25 cellular contexts compared by ENCODE assay signal in the genomic region with DNA sequence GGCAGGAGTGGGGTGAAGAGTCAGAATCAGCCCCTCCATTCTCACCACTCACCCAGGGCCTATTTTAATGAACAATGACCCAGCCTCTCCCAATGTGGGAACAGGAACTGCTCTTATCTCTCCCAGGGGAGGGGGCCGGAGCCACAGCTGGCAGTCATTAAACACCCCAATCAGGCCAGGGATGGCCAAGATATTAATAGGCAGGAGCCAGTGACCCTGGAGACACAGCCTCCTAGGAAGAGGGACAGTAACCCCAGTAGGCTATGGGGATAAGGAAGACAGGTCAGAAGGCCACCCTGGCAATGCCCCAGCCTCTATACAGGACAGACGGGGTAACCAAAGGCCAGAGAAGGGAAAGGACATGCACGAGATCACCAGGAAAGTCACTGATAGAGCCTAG. TPM values are rescaled to one million over a fixed set of nuclear protein-coding genes. Genes with fewer than 3 reads are reported as not detected.
"Had no signal": no experiment of that assay in that cellular context is flagged by ENCODE, and none has a peak within 500 bp of the region (broad histone marks: within the 10 kb centered on the region; RNA-seq: fewer than 3 reads in every experiment).

No MANE protein-coding gene starts in this region.

- H3K4me1 ChIP-seq: parathyroid adenoma had no signal

- H3K27me3 ChIP-seq: cardiac muscle cell, testis, vagina had no signal

- H3K27ac Mint-ChIP-seq: activated B cell treated with CpG ODN at 0.5 μM for 24 hours; activated CD4-positive, alpha-beta memory T cell treated with anti-CD3 and anti-CD28 coated beads for 36 hours; activated CD4-positive, alpha-beta T cell treated with anti-CD3 and anti-CD28 coated beads for 36 hours; activated CD8-positive, alpha-beta memory T cell treated with anti-CD3 and anti-CD28 coated beads, Interleukin-2, amount 10 ng/mL, durations not matched to agents 7 days and 5 days; activated naive CD8-positive, alpha-beta T cell treated with anti-CD3 and anti-CD28 coated beads, Interleukin-2, amount 50 U/mL, for 24 hours; mesothelial cell of epicardium; nephron; T-cell; T-helper 2 cell treated with Interferon-gamma antibody and Interleukin-4, amounts not matched to agents 5 μg/mL and 100 μg/mL, for 36 hours had no signal

- H3K9me3 ChIP-seq: testis, vagina had no signal

- H3K36me3 Mint-ChIP-seq: activated CD4-positive, alpha-beta memory T cell treated with anti-CD3 and anti-CD28 coated beads for 36 hours; activated CD8-positive, alpha-beta memory T cell treated with anti-CD3 and anti-CD28 coated beads, Interleukin-2, amount 10 ng/mL, durations not matched to agents 7 days and 5 days; mesothelial cell of epicardium; T-cell had no signal

- H3K36me3 ChIP-seq: cardiac muscle cell, vagina had no signal

- H3K79me2 ChIP-seq: parathyroid adenoma had no signal

- H3K4me1 Mint-ChIP-seq: activated B cell treated with CpG ODN at 0.5 μM for 24 hours; activated CD8-positive, alpha-beta memory T cell treated with anti-CD3 and anti-CD28 coated beads, Interleukin-2, amount 10 ng/mL, durations not matched to agents 7 days and 5 days; activated naive CD8-positive, alpha-beta T cell treated with anti-CD3 and anti-CD28 coated beads, Interleukin-2, amount 50 U/mL, for 24 hours; mesothelial cell of epicardium; nephron had no signal

- H3K4me3 ChIP-seq: cardiac muscle cell, testis, vagina had no signal

- H3K9me3 Mint-ChIP-seq: activated B cell treated with CpG ODN at 0.5 μM for 24 hours; activated CD4-positive, alpha-beta memory T cell treated with anti-CD3 and anti-CD28 coated beads for 36 hours; activated naive CD8-positive, alpha-beta T cell treated with anti-CD3 and anti-CD28 coated beads, Interleukin-2, amount 50 U/mL, for 24 hours; mesothelial cell of epicardium; nephron; T-cell; T-helper 2 cell treated with Interferon-gamma antibody and Interleukin-4, amounts not matched to agents 5 μg/mL and 100 μg/mL, for 36 hours had no signal

- H3K9ac ChIP-seq: parathyroid adenoma had no signal

- ATAC-seq: activated CD4-positive, alpha-beta T cell treated with anti-CD3 and anti-CD28 coated beads for 36 hours; activated CD8-positive, alpha-beta memory T cell treated with anti-CD3 and anti-CD28 coated beads, Interleukin-2, amount 10 ng/mL, durations not matched to agents 7 days and 5 days; activated naive CD8-positive, alpha-beta T cell treated with anti-CD3 and anti-CD28 coated beads, Interleukin-2, amount 50 U/mL, for 24 hours; left colon; sciatic nerve; T-cell had no signal

- H3K27ac ChIP-seq: cardiac muscle cell, parathyroid adenoma, testis, vagina had no signal

- H3K4me3 Mint-ChIP-seq: activated B cell treated with CpG ODN at 0.5 μM for 24 hours; activated CD4-positive, alpha-beta memory T cell treated with anti-CD3 and anti-CD28 coated beads for 36 hours; activated CD4-positive, alpha-beta T cell treated with anti-CD3 and anti-CD28 coated beads for 36 hours; activated CD8-positive, alpha-beta memory T cell treated with anti-CD3 and anti-CD28 coated beads, Interleukin-2, amount 10 ng/mL, durations not matched to agents 7 days and 5 days; activated naive CD8-positive, alpha-beta T cell treated with anti-CD3 and anti-CD28 coated beads, Interleukin-2, amount 50 U/mL, for 24 hours; mesothelial cell of epicardium; nephron; T-cell; T-helper 2 cell treated with Interferon-gamma antibody and Interleukin-4, amounts not matched to agents 5 μg/mL and 100 μg/mL, for 36 hours had no signal

- DNase-seq: activated B cell treated with CpG ODN at 0.5 μM for 24 hours; activated CD4-positive, alpha-beta memory T cell treated with anti-CD3 and anti-CD28 coated beads for 36 hours; activated CD4-positive, alpha-beta T cell treated with anti-CD3 and anti-CD28 coated beads for 36 hours; activated CD8-positive, alpha-beta memory T cell treated with anti-CD3 and anti-CD28 coated beads, Interleukin-2, amount 10 ng/mL, durations not matched to agents 7 days and 5 days; activated gamma-delta T cell; activated naive CD4-positive, alpha-beta T cell treated with anti-CD3 and anti-CD28 coated beads, Interleukin-2, amount 50 U/mL, for 16 hours; activated naive CD8-positive, alpha-beta T cell treated with anti-CD3 and anti-CD28 coated beads, Interleukin-2, amount 50 U/mL, for 24 hours; activated T-cell treated with anti-CD3 and anti-CD28 coated beads for 4 hours; erythroblast; foreskin fibroblast; left colon; stimulated activated CD4-positive, alpha-beta T cell treated with anti-CD3 and anti-CD28 coated beads, Interleukin-2, amount 100 ng/mL, for 48 hours; stimulated activated CD8-positive, alpha-beta memory T cell treated with anti-CD3 and anti-CD28 coated beads, Interleukin-4, amount 100 ng/mL, for 48 hours; stimulated activated naive CD4-positive, alpha-beta T cell; T-cell; testis; trophoblast cell had no signal

- H2AFZ ChIP-seq: parathyroid adenoma had no signal

- H3K27me3 Mint-ChIP-seq: activated CD4-positive, alpha-beta memory T cell treated with anti-CD3 and anti-CD28 coated beads for 36 hours; activated CD4-positive, alpha-beta T cell treated with anti-CD3 and anti-CD28 coated beads for 36 hours; activated CD8-positive, alpha-beta memory T cell treated with anti-CD3 and anti-CD28 coated beads, Interleukin-2, amount 10 ng/mL, durations not matched to agents 7 days and 5 days; activated naive CD8-positive, alpha-beta T cell treated with anti-CD3 and anti-CD28 coated beads, Interleukin-2, amount 50 U/mL, for 24 hours; T-cell had no signal

RNA-seq across cellular contexts. Expression of gene VIPR1, which starts 38.6 kb away (rescaled TPM):
- total RNA-seq: fibroblast of lung had no signal
